In the genomic region with DNA sequence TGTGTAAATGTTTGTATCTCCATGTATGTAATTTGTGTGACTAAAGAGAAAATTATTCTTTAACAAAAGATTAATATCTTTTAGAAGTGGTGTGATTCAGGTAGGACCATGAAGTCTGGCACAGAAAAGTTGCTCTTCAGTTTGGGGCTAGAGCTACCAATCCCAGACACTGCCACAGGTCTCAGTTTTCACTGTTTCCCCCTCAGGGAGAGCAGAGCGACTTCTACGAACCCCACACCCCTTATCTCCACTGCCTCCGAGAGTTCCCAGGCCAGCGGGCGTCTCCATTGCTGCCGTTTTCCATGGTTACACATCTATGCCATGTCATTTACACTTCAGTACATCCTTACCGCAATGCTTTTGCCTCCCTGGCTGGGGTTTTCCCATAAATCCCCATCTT, we compare ENCODE assay signal across 18 cellular contexts.
DNase-seq lines count a peak whose midpoint lies in the region; ATAC-seq and TF ChIP-seq lines count a peak whose summit lies in the region.
"Had no signal": no experiment of that assay in that cellular context is flagged by ENCODE, and none has a peak within 500 bp of the region (broad histone marks: within the 10 kb centered on the region; RNA-seq: fewer than 3 reads in every experiment).

No MANE protein-coding gene starts in this region.

- 0 out of 2 replicates have a peak overlapping the region, but pooled peaks have one; percentile 8 for H3K23ac ChIP-seq in IMR-90 (ENCODE audit: low read depth, low read length)

- no peaks in the 10 kb centered on the region for H3K9me1 ChIP-seq in IMR-90 (ENCODE audit: insufficient read depth, low read length)

- no peak for TF ChIP-seq POLR2A in IMR-90 (IDR thresholded peaks at IDR 0.05; ENCODE audit: low read depth, low read length)

- H4K8ac ChIP-seq in IMR-90 (ENCODE audit: low read depth in 2 of 2, low read length in 2 of 2) = no peak overlapping the region

- CTCF ChIA-PET in Caco-2 (lab: Charles Lee) (no interaction called here), IMR-90 (lab: Yijun Ruan, JAX) (no interaction called here)
- CTCF ChIA-PET in activated CD4-positive, alpha-beta memory T cell treated with anti-CD3 and anti-CD28 coated beads, Interleukin-2, amount 10 ng/mL, durations not matched to agents 7 days and 5 days (lab: Charles Lee) = no interaction called here

- H4K91ac ChIP-seq in IMR-90 (ENCODE audit: insufficient read depth, low read depth, low read length) = no peak overlapping the region

- no peaks in the 10 kb centered on the region for H3K36me3 ChIP-seq in Caco-2 (ENCODE audit: control insufficient read depth, insufficient read depth, low read length)
- H3K36me3 ChIP-seq in IMR-90 (ENCODE audit: control insufficient read depth, insufficient read depth, low read length) = no peaks in the 10 kb centered on the region
- no peaks in the 10 kb centered on the region for H3K36me3 ChIP-seq in hepatocyte (replicated peaks; ENCODE audit: insufficient read depth, low read depth)

- TF ChIP-seq CTCF in Caco-2 (IDR thresholded peaks at IDR 0.05; ENCODE audit: insufficient read depth in 1 of 2, low read depth in 1 of 2, low read length in 1 of 2, severe bottlenecking in 1 of 2, unreplicated experiment in 1 of 2) = no peak
- no peak for TF ChIP-seq CTCF in IMR-90 (conservative IDR thresholded peaks at IDR 0.05; ENCODE audit: low read depth, low read length)
- no peak for TF ChIP-seq CTCF in hepatocyte (IDR thresholded peaks at IDR 0.05; ENCODE audit: poor library complexity)
- TF ChIP-seq CTCF in neural crest cell (conservative IDR thresholded peaks at IDR 0.05) = no peak

- in situ Hi-C loops in IMR-90 (cut with MboI; ENCODE audit: low sequenced_read_pairs) = no loop called here

- H3K36me3 Mint-ChIP-seq in Caco-2 (ENCODE audit: insufficient read depth, unreplicated experiment) (no peaks in the 10 kb centered on the region), neural crest cell (ENCODE audit: low read depth) (peaks cover 3% of the 10 kb centered on the region)
- H3K36me3 Mint-ChIP-seq in activated T-cell treated with anti-CD3 and anti-CD28 coated beads, Interleukin-2, amount 50 U/mL, for 72 hours (ENCODE audit: insufficient read depth in 2 of 2) = no peaks in the 10 kb centered on the region
- H3K36me3 Mint-ChIP-seq in activated CD4-positive, alpha-beta memory T cell treated with anti-CD3 and anti-CD28 coated beads, Interleukin-2, amount 10 ng/mL, durations not matched to agents 7 days and 5 days (ENCODE audit: low read depth) = no peaks in the 10 kb centered on the region
- H3K36me3 Mint-ChIP-seq: CD4-positive, CD25-positive, alpha-beta regulatory T cell had no signal

- no peak overlapping the region for H3K9ac ChIP-seq in IMR-90 (ENCODE audit: low read depth, low read length)

- H3K4ac ChIP-seq in IMR-90 (ENCODE audit: low read depth, low read length) = no peak overlapping the region

- H4K20me1 ChIP-seq in IMR-90 (ENCODE audit: insufficient read depth, low read length) (no peaks in the 10 kb centered on the region; the same call in 1 of the 2 replicates), hepatocyte (ENCODE audit: insufficient read depth, poor library complexity, severe bottlenecking) (no peaks in the 10 kb centered on the region)

- H3K4me2 ChIP-seq in IMR-90 (ENCODE audit: low read depth, low read length) (no peak overlapping the region), hepatocyte (peak overlapping the region; percentile 96)

- POLR2A ChIA-PET in Caco-2 (lab: Charles Lee) = no interaction called here
- POLR2A ChIA-PET in IMR-90 (lab: Charles Lee; ENCODE audit: unreplicated experiment) = no interaction called here
- POLR2A ChIA-PET in activated CD4-positive, alpha-beta memory T cell treated with anti-CD3 and anti-CD28 coated beads, Interleukin-2, amount 10 ng/mL, durations not matched to agents 7 days and 5 days (lab: Charles Lee) = no interaction called here

- H3K27me3 ChIP-seq in Caco-2 (replicated peaks; ENCODE audit: control insufficient read depth, insufficient read depth, low read length) = no peaks in the 10 kb centered on the region; the same call in 1 of the 2 replicates
- H3K27me3 ChIP-seq in IMR-90 (ENCODE audit: control insufficient read depth, insufficient read depth, low read length) = peaks cover 44% of the 10 kb centered on the region
- H3K27me3 ChIP-seq in hepatocyte = peaks cover 51% of the 10 kb centered on the region

- H3K4me1 Mint-ChIP-seq in Caco-2 (ENCODE audit: low read depth, unreplicated experiment) = peaks cover 20% of the 10 kb centered on the region
- peaks cover 41% of the 10 kb centered on the region for H3K4me1 Mint-ChIP-seq in neural crest cell
- H3K4me1 Mint-ChIP-seq in activated T-cell treated with anti-CD3 and anti-CD28 coated beads, Interleukin-2, amount 50 U/mL, for 72 hours (ENCODE audit: low read depth) = peaks cover 12% of the 10 kb centered on the region
- H3K4me1 Mint-ChIP-seq in activated CD4-positive, alpha-beta memory T cell treated with anti-CD3 and anti-CD28 coated beads, Interleukin-2, amount 10 ng/mL, durations not matched to agents 7 days and 5 days = no peaks in the 10 kb centered on the region

- H3K4me1 ChIP-seq in Caco-2 (peaks cover 19% of the 10 kb centered on the region), IMR-90 (ENCODE audit: control insufficient read depth, insufficient read depth, low read length) (no peaks in the 10 kb centered on the region), hepatocyte (ENCODE audit: insufficient read depth) (peaks cover 19% of the 10 kb centered on the region)

- BruUV-seq in Caco-2 (replicated peaks; lab: Mats Ljungman, UMichigan) (no TSS peak), IMR-90 (replicated peaks; lab: Mats Ljungman, UMichigan) (no TSS peak)

- H2AFZ ChIP-seq in IMR-90 (replicated peaks; ENCODE audit: low read length, poor library complexity) (no peak overlapping the region), hepatocyte (no peak overlapping the region)

- no peak overlapping the region for H4K5ac ChIP-seq in IMR-90 (ENCODE audit: low read depth, low read length)

- no peak for TF ChIP-seq RAD21 in IMR-90 (IDR thresholded peaks at IDR 0.05; ENCODE audit: low read length)

- peak overlapping the region; percentile 12 for H3K4me3 Mint-ChIP-seq in Caco-2 (ENCODE audit: unreplicated experiment)
- H3K4me3 Mint-ChIP-seq in neural crest cell = peak overlapping the region; percentile 11
- H3K4me3 Mint-ChIP-seq in activated T-cell treated with anti-CD3 and anti-CD28 coated beads, Interleukin-2, amount 50 U/mL, for 72 hours = no peak overlapping the region
- no peak overlapping the region for H3K4me3 Mint-ChIP-seq in activated CD4-positive, alpha-beta memory T cell treated with anti-CD3 and anti-CD28 coated beads, Interleukin-2, amount 10 ng/mL, durations not matched to agents 7 days and 5 days
- H3K4me3 Mint-ChIP-seq: CD4-positive, CD25-positive, alpha-beta regulatory T cell had no signal

- H3K79me2 ChIP-seq in hepatocyte = no peaks in the 10 kb centered on the region

- no peak overlapping the region for H3K14ac ChIP-seq in IMR-90 (replicated peaks; ENCODE audit: low read depth, low read length)

- no peak overlapping the region for H2BK15ac ChIP-seq in IMR-90 (ENCODE audit: low read depth, low read length)

- H3K9me2 ChIP-seq in hepatocyte (replicated peaks; ENCODE audit: insufficient read depth) = no peaks in the 10 kb centered on the region

- no peak overlapping the region for H2BK5ac ChIP-seq in IMR-90 (ENCODE audit: low read depth, low read length, poor library complexity, severe bottlenecking)

- H3K27ac ChIP-seq in IMR-90 (ENCODE audit: insufficient read depth, low read length) (no peak overlapping the region), hepatocyte (no peak overlapping the region)

- H3K79me1 ChIP-seq in IMR-90 (ENCODE audit: low read depth in 1 of 2, low read length in 2 of 2) = no peaks in the 10 kb centered on the region

- H3K27ac Mint-ChIP-seq in Caco-2 (ENCODE audit: unreplicated experiment) (no peak overlapping the region), neural crest cell (ENCODE audit: unreplicated experiment) (no peak overlapping the region)
- H3K27ac Mint-ChIP-seq in activated T-cell treated with anti-CD3 and anti-CD28 coated beads, Interleukin-2, amount 50 U/mL, for 72 hours = no peak overlapping the region
- no peak overlapping the region for H3K27ac Mint-ChIP-seq in activated CD4-positive, alpha-beta memory T cell treated with anti-CD3 and anti-CD28 coated beads, Interleukin-2, amount 10 ng/mL, durations not matched to agents 7 days and 5 days
- H3K27ac Mint-ChIP-seq: CD4-positive, CD25-positive, alpha-beta regulatory T cell had no signal

- H2AK9ac ChIP-seq in IMR-90 (replicated peaks; ENCODE audit: low read depth, low read length, poor library complexity) = no peak overlapping the region

- H3K9me3 ChIP-seq in Caco-2 = no peaks in the 10 kb centered on the region
- H3K9me3 ChIP-seq in IMR-90 (ENCODE audit: control insufficient read depth, insufficient read depth, low read length) = no peaks in the 10 kb centered on the region
- H3K9me3 ChIP-seq in hepatocyte (ENCODE audit: low read depth) = no peaks in the 10 kb centered on the region

- WGBS in IMR-90 (ENCODE audit: extremely low coverage in 2 of 2, insufficient read length in 1 of 2), 2 experiments = 0% methylated on average over 3 of the region's 7 CpGs; no CpG with 5 or more reads in 1 of the 2 experiments
- 39% methylated on average over 7 of the region's 7 CpGs for WGBS in hepatocyte (ENCODE audit: low lambda C conversion rate, missing lambda C conversion rate)

- intact Hi-C loops in Caco-2 (cut with micrococcal nuclease; ENCODE audit: unreplicated experiment) (loop anchor here (10.0 kb wide), 2 partner anchors 813 to 943 kb away; no protein-coding TSS in a partner anchor), IMR-90 (cut with micrococcal nuclease) (no loop called here)

- H2BK120ac ChIP-seq in IMR-90 (ENCODE audit: low read depth, low read length) = no peak overlapping the region

- H2BK20ac ChIP-seq in IMR-90 (ENCODE audit: low read depth, low read length) = no peak overlapping the region

- H2AK5ac ChIP-seq in IMR-90 (ENCODE audit: low read depth, low read length) = no peak overlapping the region

- H3K9me3 Mint-ChIP-seq in Caco-2 (ENCODE audit: unreplicated experiment) (peaks cover 4% of the 10 kb centered on the region), neural crest cell (peaks cover 3% of the 10 kb centered on the region)
- H3K9me3 Mint-ChIP-seq in activated T-cell treated with anti-CD3 and anti-CD28 coated beads, Interleukin-2, amount 50 U/mL, for 72 hours = peaks cover 0 to 2% of the 10 kb centered on the region in 2 donors
- no peaks in the 10 kb centered on the region for H3K9me3 Mint-ChIP-seq in activated CD4-positive, alpha-beta memory T cell treated with anti-CD3 and anti-CD28 coated beads, Interleukin-2, amount 10 ng/mL, durations not matched to agents 7 days and 5 days

- DNase-seq in Caco-2 (no peak), IMR-90 (no peak), hepatocyte (ENCODE audit: low spot score) (no peak), neural crest cell (ENCODE audit: low read depth, low spot score) (no peak), NCI-H187 treated with DMSO at 0.1 percent for 48 hours (lab: John Stamatoyannopoulos, UW) (no peak), HuH-7 (ENCODE audit: low spot score) (no peak)
- DNase-seq in activated T-cell treated with anti-CD3 and anti-CD28 coated beads, Interleukin-2, amount 50 U/mL, for 72 hours = no peak
- DNase-seq in activated CD4-positive, alpha-beta memory T cell treated with anti-CD3 and anti-CD28 coated beads, Interleukin-2, amount 10 ng/mL, durations not matched to agents 7 days and 5 days = no peak
- DNase-seq: ACHN; AML-193; CD4-positive, CD25-positive, alpha-beta regulatory T cell; Kasumi-1; MM.1S; NCI-H1105 treated with DMSO at 0.1 percent for 48 hours; NCI-H1694 treated with DMSO at 0.1 percent for 48 hours; NCI-H226; NCI-H524 treated with DMSO at 0.1 percent for 48 hours; SHP77 had no signal

- ATAC-seq in IMR-90 (ENCODE audit: low read depth) = no peak
- ATAC-seq in activated T-cell treated with anti-CD3 and anti-CD28 coated beads, Interleukin-2, amount 50 U/mL, for 72 hours (replicated peaks in 1 of 2) = no peak

- no peak overlapping the region for H3K18ac ChIP-seq in IMR-90 (ENCODE audit: low read depth, low read length)

- dilution Hi-C loops in IMR-90 (cut with HindIII; ENCODE audit: low sequenced_read_pairs, unreplicated experiment) = no loop called here

- H3K4me3 ChIP-seq in Caco-2 (ENCODE audit: low read depth, low read length) = no peak overlapping the region
- H3K4me3 ChIP-seq in IMR-90 (ENCODE audit: insufficient read depth, low read depth, low read length) = no peak overlapping the region
- no peak overlapping the region for H3K4me3 ChIP-seq in hepatocyte

- H3K27me3 Mint-ChIP-seq in Caco-2 (ENCODE audit: insufficient read depth, unreplicated experiment) = no peaks in the 10 kb centered on the region
- peaks cover 22% of the 10 kb centered on the region for H3K27me3 Mint-ChIP-seq in neural crest cell (ENCODE audit: low read depth)
- H3K27me3 Mint-ChIP-seq in activated T-cell treated with anti-CD3 and anti-CD28 coated beads, Interleukin-2, amount 50 U/mL, for 72 hours (ENCODE audit: low read depth) = peaks cover 66% of the 10 kb centered on the region
- H3K27me3 Mint-ChIP-seq in activated CD4-positive, alpha-beta memory T cell treated with anti-CD3 and anti-CD28 coated beads, Interleukin-2, amount 10 ng/mL, durations not matched to agents 7 days and 5 days = peaks cover 54% of the 10 kb centered on the region

- no peak overlapping the region for H3K56ac ChIP-seq in IMR-90 (ENCODE audit: extremely low read depth, insufficient read depth, low read length)

Comparison
In these comparisons a context has a peak if more than half of its experiments do, and no peak if none do; other contexts are left out.
1. H3K4me3 Mint-ChIP-seq: peak in Caco-2 (single experiment) and neural crest cell (single experiment); none in activated T-cell treated with anti-CD3 and anti-CD28 coated beads, Interleukin-2, amount 50 U/mL, for 72 hours (0 of 2) and activated CD4-positive, alpha-beta memory T cell treated with anti-CD3 and anti-CD28 coated beads, Interleukin-2, amount 10 ng/mL, durations not matched to agents 7 days and 5 days (single experiment).